8 cellular contexts compared by ENCODE assay signal in genomic region chr3:122564155-122564912, GRCh38. TPM values are rescaled to one million over a fixed set of nuclear protein-coding genes. Genes with fewer than 3 reads are reported as not detected.
DNase-seq lines count a peak whose midpoint lies in the region; ATAC-seq and TF ChIP-seq lines count a peak whose summit lies in the region.

Gene DTX3L (plus strand): TSS chr3:122564338. CDS start chr3:122564427, 89 bp downstream.
Gene PARP9 (minus strand): TSS chr3:122564300. CDS start chr3:122559620, 4,680 bp downstream.

- peak; percentile 60 for ATAC-seq in HG02571 (IDR thresholded peaks at IDR 0.05; ENCODE audit: unreplicated experiment)
- ATAC-seq in heart right ventricle, result peak; percentile 98 to 99 (median 98)
- peak; percentile 97 to 98 for ATAC-seq in upper lobe of left lung (ENCODE audit: low FRiP score in 2 of 2)

- H3K36me3 ChIP-seq in GM06990 (ENCODE audit: control insufficient read depth, insufficient read depth, low read length) (peaks cover 2% of the 10 kb centered on the region), heart right ventricle (peaks cover 0 to 46% (median 12%) of the 10 kb centered on the region in 9 donors), upper lobe of left lung (peaks cover 0 to 40% (median 8%) of the 10 kb centered on the region in 4 donors)

- no peaks in the 10 kb centered on the region for H3K9me3 ChIP-seq in heart right ventricle
- H3K9me3 ChIP-seq in upper lobe of left lung, result no peaks in the 10 kb centered on the region

- intact Hi-C loops in heart right ventricle (cut with DNase I), result loop anchor here in 2 of 10 donors (2.0 to 10.0 kb wide), 2 partner anchors 110 to 116 kb away; partner anchors contain the start of gene PARP14 (in 1 of the 2)

- WGBS in heart right ventricle, 2 donors, result 0% methylated on average over 56 of the region's 56 CpGs
- 0 to 1% methylated on average over 16 to 52 of the region's 56 CpGs for WGBS in upper lobe of left lung, 2 donors

- TF ChIP-seq CTCF in GM06990 (IDR thresholded peaks at IDR 0.05; ENCODE audit: insufficient read depth, low read length, poor library complexity, severe bottlenecking), result no peak
- no peak for TF ChIP-seq CTCF in heart right ventricle (IDR thresholded peaks at IDR 0.05)
- TF ChIP-seq CTCF in progenitor cell of endocrine pancreas (IDR thresholded peaks at IDR 0.05; ENCODE audit: unreplicated experiment), result no peak
- peak in 2 of 6 experiments; percentile 8 to 9 for TF ChIP-seq CTCF in upper lobe of left lung (IDR thresholded peaks at IDR 0.05)

- H3K4me1 Mint-ChIP-seq in T-helper 1 cell treated with Interleukin-12 subunit alpha and Interleukin-12 subunit beta and Interleukin-4 antibody, amounts not matched to agents 30 μg/mL and 1 μg/mL, for 36 hours (ENCODE audit: low read depth), result peaks cover 68% of the 10 kb centered on the region
- peaks cover 20% of the 10 kb centered on the region for H3K4me1 Mint-ChIP-seq in progenitor cell of endocrine pancreas (ENCODE audit: low read depth)

- H3K4me3 ChIP-seq in GM06990 (replicated peaks; ENCODE audit: low read depth, low read length), result peak within 1 kb of the TSS; percentile 71
- peak within 1 kb of the TSS; percentile 58 to 96 (median 90) for H3K4me3 ChIP-seq in heart right ventricle
- peak within 1 kb of the TSS; percentile 53 to 93 (median 73) for H3K4me3 ChIP-seq in upper lobe of left lung

- TF ChIP-seq EP300 in upper lobe of left lung (IDR thresholded peaks at IDR 0.05), result peak in 2 of 4 donors; percentile 75 to 86

- H3K27ac Mint-ChIP-seq in T-helper 1 cell treated with Interleukin-12 subunit alpha and Interleukin-12 subunit beta and Interleukin-4 antibody, amounts not matched to agents 30 μg/mL and 1 μg/mL, for 36 hours, result peak within 1 kb of the TSS; percentile 98
- peak within 1 kb of the TSS; percentile 94 for H3K27ac Mint-ChIP-seq in progenitor cell of endocrine pancreas

- peak in 3 of 4 donors; percentile 67 to 91 (median 69) for TF ChIP-seq POLR2A in upper lobe of left lung (IDR thresholded peaks at IDR 0.05)

- H3K9me3 Mint-ChIP-seq in T-helper 1 cell treated with Interleukin-12 subunit alpha and Interleukin-12 subunit beta and Interleukin-4 antibody, amounts not matched to agents 30 μg/mL and 1 μg/mL, for 36 hours, result no peaks in the 10 kb centered on the region
- H3K9me3 Mint-ChIP-seq in progenitor cell of endocrine pancreas (ENCODE audit: low read depth), result no peaks in the 10 kb centered on the region

- peak within 1 kb of the TSS; percentile 86 to 99 (median 96) for H3K27ac ChIP-seq in heart right ventricle
- peak within 1 kb of the TSS; percentile 94 to 99 (median 96) for H3K27ac ChIP-seq in upper lobe of left lung

- peaks cover 65% of the 10 kb centered on the region for H3K36me3 Mint-ChIP-seq in T-helper 1 cell treated with Interleukin-12 subunit alpha and Interleukin-12 subunit beta and Interleukin-4 antibody, amounts not matched to agents 30 μg/mL and 1 μg/mL, for 36 hours (ENCODE audit: low read depth)
- H3K36me3 Mint-ChIP-seq in progenitor cell of endocrine pancreas (ENCODE audit: insufficient read depth), result peaks cover 5% of the 10 kb centered on the region

- peak within 1 kb of the TSS; percentile 99 for H3K4me3 Mint-ChIP-seq in T-helper 1 cell treated with Interleukin-12 subunit alpha and Interleukin-12 subunit beta and Interleukin-4 antibody, amounts not matched to agents 30 μg/mL and 1 μg/mL, for 36 hours
- peak within 1 kb of the TSS; percentile 80 for H3K4me3 Mint-ChIP-seq in progenitor cell of endocrine pancreas (ENCODE audit: low read depth)

- no peaks in the 10 kb centered on the region for H3K27me3 Mint-ChIP-seq in T-helper 1 cell treated with Interleukin-12 subunit alpha and Interleukin-12 subunit beta and Interleukin-4 antibody, amounts not matched to agents 30 μg/mL and 1 μg/mL, for 36 hours (ENCODE audit: low read depth)
- no peaks in the 10 kb centered on the region for H3K27me3 Mint-ChIP-seq in progenitor cell of endocrine pancreas

- DNase-seq in GM06990 (ENCODE audit: extremely low read depth, insufficient read length) (peak; percentile 82), NCI-H1092 (lab: John Stamatoyannopoulos, UW) (peak; percentile 43), amniotic stem cell (lab: John Stamatoyannopoulos, UW) (peak; percentile 65), heart right ventricle (peak; percentile 85 to 87), progenitor cell of endocrine pancreas (ENCODE audit: low spot score, unreplicated experiment) (peak; percentile 45), upper lobe of left lung (peak; percentile 92 to 94)

- no peaks in the 10 kb centered on the region for H3K27me3 ChIP-seq in GM06990 (replicated peaks; ENCODE audit: control insufficient read depth, insufficient read depth, low read length)
- no peaks in the 10 kb centered on the region for H3K27me3 ChIP-seq in heart right ventricle
- H3K27me3 ChIP-seq in upper lobe of left lung, result no peaks in the 10 kb centered on the region

- H3K4me1 ChIP-seq in heart right ventricle, result peaks cover 0 to 76% (median 42%) of the 10 kb centered on the region in 9 donors
- H3K4me1 ChIP-seq in upper lobe of left lung, result peaks cover 51 to 62% (median 55%) of the 10 kb centered on the region in 4 donors

RNA-seq across cellular contexts. Expression of gene DTX3L, which starts in this region (rescaled TPM):
- total RNA-seq in heart right ventricle (10 to 100 TPM in 6 of 10 donors, 1 to 10 TPM in 4; 8.0 to 61.1 (median 14.4) TPM), progenitor cell of endocrine pancreas (13.0 and 14.5 TPM in 2 replicates), upper lobe of left lung (10 to 100 TPM; 24.3 to 66.4 (median 51.8) TPM)
- 1 to 10 TPM; 3.2 to 7.4 TPM for polyA plus RNA-seq in heart right ventricle

RNA-seq across cellular contexts. Expression of gene PARP9, which starts in this region (rescaled TPM):
- total RNA-seq in heart right ventricle (10 to 100 TPM in 9 of 10 donors, 1 to 10 TPM in 1; 9.1 to 60.4 (median 15.2) TPM), progenitor cell of endocrine pancreas (11.3 and 11.5 TPM in 2 replicates), upper lobe of left lung (10 to 100 TPM; 49.2 to 70.8 (median 58.0) TPM)
- polyA plus RNA-seq in heart right ventricle, result 10 to 100 TPM in 1 of 2 donors, 1 to 10 TPM in 1; 7.1 to 18.1 TPM

Comparison
In these comparisons a context has a peak if more than half of its experiments do, and no peak if none do; other contexts are left out.
1. Peak in every context shown above with its lines: DNase-seq, ATAC-seq, H3K4me3 ChIP-seq and H3K27ac ChIP-seq.
2. DNase-seq: peak in every context shown above with its lines; median percentile 93 in upper lobe of left lung; 86 in heart right ventricle; 82 in GM06990; 65 in amniotic stem cell; 45 in progenitor cell of endocrine pancreas; 43 in NCI-H1092.